ENCODE assay signal across 19 cellular contexts in the genomic region with DNA sequence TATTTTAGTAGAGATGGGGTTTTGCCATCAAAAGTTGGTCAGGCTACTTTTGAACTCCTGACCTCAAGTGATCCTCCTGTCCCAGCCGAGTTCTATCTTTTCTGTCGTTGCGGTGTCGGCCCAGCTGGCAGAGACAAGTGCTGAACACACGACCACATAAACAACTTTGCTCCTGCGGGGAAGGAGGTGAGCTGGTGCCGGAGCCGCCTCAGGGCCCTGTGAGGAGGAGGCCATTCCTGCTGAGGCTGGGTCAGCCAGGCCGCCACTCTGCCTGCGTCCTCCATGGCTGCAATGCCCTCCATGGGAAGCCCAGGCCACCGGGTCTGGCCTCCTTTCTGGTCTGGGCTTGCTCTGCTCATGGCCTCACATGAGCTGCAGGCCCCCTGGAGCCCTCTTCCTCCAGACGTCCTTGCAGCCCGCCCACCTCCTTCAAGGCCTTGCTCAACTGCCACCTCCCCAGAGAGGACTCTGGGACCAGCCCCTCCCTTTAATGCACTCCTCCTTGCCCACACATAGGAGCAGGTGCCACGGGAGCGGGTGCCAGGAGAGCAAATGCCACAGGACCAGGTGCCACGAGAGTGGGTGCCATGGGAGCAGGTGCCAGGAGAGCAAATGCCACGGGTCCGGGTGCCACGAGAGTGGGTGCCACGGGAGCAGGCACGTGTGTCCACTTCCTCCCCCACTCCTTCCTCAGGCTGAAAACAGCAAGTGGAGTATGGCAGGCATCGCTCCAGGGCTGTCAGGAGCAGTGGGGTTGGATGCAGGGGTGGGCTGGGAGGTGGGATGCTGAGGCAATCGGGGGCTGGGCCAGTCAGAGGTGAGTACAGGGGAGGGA. TPM values are rescaled to one million over a fixed set of nuclear protein-coding genes. Genes with fewer than 3 reads are reported as not detected.
A peak's percentile ranks its signal among the peaks of the same experiment; 100 is the strongest.
DNase-seq lines count a peak whose midpoint lies in the region; ATAC-seq and TF ChIP-seq lines count a peak whose summit lies in the region.
"Had no signal": no experiment of that assay in that cellular context is flagged by ENCODE, and none has a peak within 500 bp of the region (broad histone marks: within the 10 kb centered on the region; RNA-seq: fewer than 3 reads in every experiment).

No MANE protein-coding gene starts in this region.

- H3K4me1 ChIP-seq in BLaER1 (peaks cover 33% of the 10 kb centered on the region), H9 (ENCODE audit: insufficient read depth, low read length) (no peaks in the 10 kb centered on the region), right cardiac atrium (ENCODE audit: control insufficient read depth, insufficient read depth, low read length) (no peaks in the 10 kb centered on the region), trophoblast cell (ENCODE audit: control insufficient read depth in 1 of 2, insufficient read depth in 2 of 2, low read length in 2 of 2) (no peaks in the 10 kb centered on the region)
- H3K4me1 ChIP-seq: SJSA1 had no signal

- H3K9ac ChIP-seq in BLaER1 (no peak overlapping the region), H9 (ENCODE audit: extremely low read depth, insufficient read length, low read length) (no peak overlapping the region), trophoblast cell (ENCODE audit: low read length) (no peak overlapping the region)

- H2BK120ac ChIP-seq in H9 (ENCODE audit: low read depth, low read length, poor library complexity, severe bottlenecking) (no peak overlapping the region), trophoblast cell (ENCODE audit: insufficient read depth, low read length, poor library complexity) (no peak overlapping the region)

- peaks cover 12 to 16% of the 10 kb centered on the region in 2 experiments for H3K9me3 Mint-ChIP-seq in H9
- peaks cover 3% of the 10 kb centered on the region for H3K9me3 Mint-ChIP-seq in activated T-helper 2 cell treated with anti-CD3 and anti-CD28 coated beads, Interferon-gamma antibody, Interleukin-2, Interleukin-4, amounts not matched to agents 10 μg/mL and 5 μg/mL and 100 μg/mL, durations not matched to agents 14 hours and 24 hours and 36 hours

- no peak overlapping the region for H3K4me3 Mint-ChIP-seq in H9
- no peak overlapping the region for H3K4me3 Mint-ChIP-seq in activated T-helper 2 cell treated with anti-CD3 and anti-CD28 coated beads, Interferon-gamma antibody, Interleukin-2, Interleukin-4, amounts not matched to agents 10 μg/mL and 5 μg/mL and 100 μg/mL, durations not matched to agents 14 hours and 24 hours and 36 hours (ENCODE audit: low read depth)

- H3K4me3 ChIP-seq in BLaER1: no peak overlapping the region
- H3K4me3 ChIP-seq in right cardiac atrium (ENCODE audit: low read length): no peak overlapping the region
- H3K4me3 ChIP-seq in trophoblast cell (ENCODE audit: low read depth, low read length): peak overlapping the region; percentile 1
- H3K4me3 ChIP-seq: SJSA1 had no signal

- H4K5ac ChIP-seq in H9 (ENCODE audit: insufficient read length, low read depth, low read length): no peak overlapping the region

- H3K23me2 ChIP-seq in H9 (ENCODE audit: insufficient read length, low read depth, low read length, poor library complexity, severe bottlenecking): no peaks in the 10 kb centered on the region

- peak in 1 of 2 donors; percentile 12 for ATAC-seq in right cardiac atrium
- ATAC-seq: PC-3 had no signal

- peaks cover 0 to 8% (median 2%) of the 10 kb centered on the region in 3 experiments; a peak in 4 of 7 replicates for H3K36me3 Mint-ChIP-seq in H9 (ENCODE audit: insufficient read depth in 1 of 3, low read depth in 3 of 3)
- no peaks in the 10 kb centered on the region for H3K36me3 Mint-ChIP-seq in activated T-helper 2 cell treated with anti-CD3 and anti-CD28 coated beads, Interferon-gamma antibody, Interleukin-2, Interleukin-4, amounts not matched to agents 10 μg/mL and 5 μg/mL and 100 μg/mL, durations not matched to agents 14 hours and 24 hours and 36 hours (ENCODE audit: low read depth)

- no peak overlapping the region for H2BK5ac ChIP-seq in H9 (ENCODE audit: insufficient read length, low read length)
- H2BK5ac ChIP-seq in trophoblast cell (ENCODE audit: low read depth, low read length, poor library complexity): no peak overlapping the region

- H3K27ac Mint-ChIP-seq in H9: peak overlapping the region in 1 of 3 experiments; percentile 36; a peak in 1 of 7 replicates
- no peak overlapping the region for H3K27ac Mint-ChIP-seq in activated T-helper 2 cell treated with anti-CD3 and anti-CD28 coated beads, Interferon-gamma antibody, Interleukin-2, Interleukin-4, amounts not matched to agents 10 μg/mL and 5 μg/mL and 100 μg/mL, durations not matched to agents 14 hours and 24 hours and 36 hours

- no peak overlapping the region for H4K91ac ChIP-seq in H9 (ENCODE audit: insufficient read length, low read depth, low read length)
- no peak overlapping the region for H4K91ac ChIP-seq in trophoblast cell (ENCODE audit: low read depth, low read length)

- H3K36me3 ChIP-seq in BLaER1 (no peaks in the 10 kb centered on the region), trophoblast cell (ENCODE audit: control insufficient read depth in 1 of 2, insufficient read depth in 2 of 2, low read length in 2 of 2) (no peaks in the 10 kb centered on the region)
- H3K36me3 ChIP-seq: SJSA1 had no signal

- H4K8ac ChIP-seq in H9 (replicated peaks; ENCODE audit: insufficient read length, low read depth, low read length) (no peak overlapping the region), trophoblast cell (ENCODE audit: low read depth, low read length) (no peak overlapping the region)

- intact Hi-C loops in right cardiac atrium (cut with DNase I): no loop called here
- intact Hi-C loops in activated T-helper 2 cell treated with anti-CD3 and anti-CD28 coated beads, Interferon-gamma antibody, Interleukin-2, Interleukin-4, amounts not matched to agents 10 μg/mL and 5 μg/mL and 100 μg/mL, durations not matched to agents 14 hours and 24 hours and 36 hours (cut with micrococcal nuclease): no loop called here

- H2BK20ac ChIP-seq in H9 (ENCODE audit: low read depth, low read length, poor library complexity, severe bottlenecking): no peak overlapping the region

- H3K9me3 ChIP-seq in BLaER1: peaks cover 11% of the 10 kb centered on the region
- no peaks in the 10 kb centered on the region for H3K9me3 ChIP-seq in H9 (ENCODE audit: control insufficient read depth, low read depth, low read length)
- peaks cover 3% of the 10 kb centered on the region for H3K9me3 ChIP-seq in right cardiac atrium (ENCODE audit: control insufficient read depth, low read length)
- H3K9me3 ChIP-seq in trophoblast cell (ENCODE audit: insufficient read depth, low read depth, low read length): peaks cover 16% of the 10 kb centered on the region

- H4K12ac ChIP-seq in trophoblast cell (ENCODE audit: low read depth, low read length): no peak overlapping the region

- H3K4me1 Mint-ChIP-seq in H9: peaks cover 7 to 19% of the 10 kb centered on the region in 2 experiments
- H3K4me1 Mint-ChIP-seq in activated T-helper 2 cell treated with anti-CD3 and anti-CD28 coated beads, Interferon-gamma antibody, Interleukin-2, Interleukin-4, amounts not matched to agents 10 μg/mL and 5 μg/mL and 100 μg/mL, durations not matched to agents 14 hours and 24 hours and 36 hours (ENCODE audit: low read depth): no peaks in the 10 kb centered on the region

- H2AFZ ChIP-seq in H9 (ENCODE audit: low read length) (no peak overlapping the region), trophoblast cell (ENCODE audit: insufficient read depth, low read length, poor library complexity) (no peak overlapping the region)

- peaks cover 25% of the 10 kb centered on the region for H3K27me3 ChIP-seq in BLaER1
- H3K27me3 ChIP-seq in H9 (ENCODE audit: insufficient read depth, low read length): peaks cover 2% of the 10 kb centered on the region; the same call in 1 of the 2 replicates
- H3K27me3 ChIP-seq in right cardiac atrium (ENCODE audit: control insufficient read depth, insufficient read depth): no peaks in the 10 kb centered on the region
- no peaks in the 10 kb centered on the region for H3K27me3 ChIP-seq in trophoblast cell (ENCODE audit: insufficient read depth, low read length)

- DNase-seq in H9: no peak
- DNase-seq in right cardiac atrium: peak; percentile 6 to 30 (median 23)
- DNase-seq in trophoblast cell: no peak
- DNase-seq in activated gamma-delta T cell (lab: John Stamatoyannopoulos, UW): no peak
- no peak for DNase-seq in activated T-helper 2 cell treated with anti-CD3 and anti-CD28 coated beads, Interferon-gamma antibody, Interleukin-2, Interleukin-4, amounts not matched to agents 10 μg/mL and 5 μg/mL and 100 μg/mL, durations not matched to agents 14 hours and 24 hours and 36 hours (ENCODE audit: low spot score)
- DNase-seq in caudate nucleus (lab: John Stamatoyannopoulos, UW): no peak
- DNase-seq: DND-41, H7, KG1, MV-4-11, NCI-H1417, NCI-H187, NCI-H345, NCI-H524 treated with DMSO at 0.1 percent for 48 hours, PC-3 had no signal

- WGBS in H9 (ENCODE audit: extremely low coverage, insufficient read length, low lambda C conversion rate): no CpG with 5 or more reads among the region's 23 CpGs
- WGBS in right cardiac atrium: 79% methylated on average over 23 of the region's 23 CpGs
- WGBS in trophoblast cell (ENCODE audit: extremely low coverage, insufficient coverage, insufficient read length): no CpG with 5 or more reads among the region's 23 CpGs

- H3K27ac ChIP-seq in BLaER1 (no peak overlapping the region), H9 (ENCODE audit: insufficient read length, low read depth, low read length) (no peak overlapping the region), right cardiac atrium (ENCODE audit: low read length) (no peak overlapping the region), trophoblast cell (ENCODE audit: low read depth, low read length) (no peak overlapping the region), caudate nucleus (ENCODE audit: low read depth, low read length) (no peak overlapping the region)
- H3K27ac ChIP-seq: C4-2B, RWPE1, SJSA1 had no signal

- no peaks in the 10 kb centered on the region for H3K79me2 ChIP-seq in H9 (ENCODE audit: insufficient read depth, low read length)
- no peaks in the 10 kb centered on the region for H3K79me2 ChIP-seq in trophoblast cell (ENCODE audit: control insufficient read depth, insufficient read depth, low read length, poor library complexity)

- H3K4me2 ChIP-seq in BLaER1 (peak overlapping the region; percentile 81), H9 (ENCODE audit: insufficient read depth, insufficient read length, low read length) (no peak overlapping the region), trophoblast cell (ENCODE audit: low read length) (no peak overlapping the region)

- peaks cover 59% of the 10 kb centered on the region for H3K27me3 Mint-ChIP-seq in H9 (ENCODE audit: low read depth)
- H3K27me3 Mint-ChIP-seq in activated T-helper 2 cell treated with anti-CD3 and anti-CD28 coated beads, Interferon-gamma antibody, Interleukin-2, Interleukin-4, amounts not matched to agents 10 μg/mL and 5 μg/mL and 100 μg/mL, durations not matched to agents 14 hours and 24 hours and 36 hours (ENCODE audit: low read depth): peaks cover 19% of the 10 kb centered on the region

- H3K18ac ChIP-seq in H9 (ENCODE audit: insufficient read length, low read depth, low read length) (no peak overlapping the region), trophoblast cell (ENCODE audit: low read length) (no peak overlapping the region)

- H3K4ac ChIP-seq in H9 (ENCODE audit: low read depth, low read length): no peak overlapping the region
- no peak overlapping the region for H3K4ac ChIP-seq in trophoblast cell (ENCODE audit: low read depth, low read length)

- H3K14ac ChIP-seq in H9 (ENCODE audit: insufficient read depth, low read length) (peak overlapping the region; percentile 21; the same call in 1 of the 2 replicates), trophoblast cell (ENCODE audit: low read length) (no peak overlapping the region)

- H3K79me1 ChIP-seq in H9 (ENCODE audit: insufficient read depth, low read depth, low read length, poor library complexity, severe bottlenecking) (no peaks in the 10 kb centered on the region), trophoblast cell (ENCODE audit: low read length) (no peaks in the 10 kb centered on the region)

- H3K23ac ChIP-seq in H9 (ENCODE audit: insufficient read length, low read depth, low read length): no peak overlapping the region
- no peak overlapping the region for H3K23ac ChIP-seq in trophoblast cell (ENCODE audit: low read length)

- no peak overlapping the region for H3K56ac ChIP-seq in H9 (ENCODE audit: insufficient read length, low read depth, low read length)

- H4K20me1 ChIP-seq in BLaER1 (no peaks in the 10 kb centered on the region), H9 (ENCODE audit: control insufficient read depth, insufficient read depth, insufficient read length) (no peaks in the 10 kb centered on the region)

- TF ChIP-seq CTCF in H9 (conservative IDR thresholded peaks at IDR 0.05): no peak

- H2BK12ac ChIP-seq in H9 (ENCODE audit: insufficient read length, low read depth, low read length) (no peak overlapping the region), trophoblast cell (ENCODE audit: low read length) (no peak overlapping the region)

- H3T11ph ChIP-seq in H9 (ENCODE audit: low read length): no peak overlapping the region

- H2BK15ac ChIP-seq in H9 (ENCODE audit: low read depth, low read length): no peak overlapping the region

- H2AK5ac ChIP-seq in H9 (ENCODE audit: insufficient read length, low read length) (no peak overlapping the region), trophoblast cell (ENCODE audit: low read length) (no peak overlapping the region)

RNA-seq across cellular contexts. Expression of gene CBFA2T3, which starts 28.4 kb away (rescaled TPM):
- total RNA-seq in H9 (2021): 2.8 and 2.9 TPM in 2 replicates
- 1 to 10 TPM; 5.6 to 8.5 (median 6.9) TPM for total RNA-seq in right cardiac atrium
- polyA plus RNA-seq in right cardiac atrium: 7.3 TPM
- 1.7 and 2.2 TPM in 2 replicates for polyA plus RNA-seq in trophoblast cell (2013)
- total RNA-seq in activated T-helper 2 cell treated with anti-CD3 and anti-CD28 coated beads, Interferon-gamma antibody, Interleukin-2, Interleukin-4, amounts not matched to agents 10 μg/mL and 5 μg/mL and 100 μg/mL, durations not matched to agents 14 hours and 24 hours and 36 hours: 0.23 and 0.30 TPM in 2 replicates
- total RNA-seq: PC-3, SJSA1 had no signal

Comparison
In these comparisons a context has a peak if more than half of its experiments do, and no peak if none do; other contexts are left out.
1. DNase-seq: peak in right cardiac atrium (3 of 3); none in H9 (single experiment), trophoblast cell (0 of 2), activated gamma-delta T cell (single experiment), activated T-helper 2 cell treated with anti-CD3 and anti-CD28 coated beads, Interferon-gamma antibody, Interleukin-2, Interleukin-4, amounts not matched to agents 10 μg/mL and 5 μg/mL and 100 μg/mL, durations not matched to agents 14 hours and 24 hours and 36 hours (single experiment) and caudate nucleus (0 of 61).